ENCODE assay signal across 16 cellular contexts in genomic region chr15:57382222-57382621, GRCh38. TPM values are rescaled to one million over a fixed set of nuclear protein-coding genes. Genes with fewer than 3 reads are reported as not detected.
A peak's percentile ranks its signal among the peaks of the same experiment; 100 is the strongest.
DNase-seq lines count a peak whose midpoint lies in the region; ATAC-seq, FAIRE-seq and TF ChIP-seq lines count a peak whose summit lies in the region.
"Had no signal": no experiment of that assay in that cellular context is flagged by ENCODE, and none has a peak within 500 bp of the region (broad histone marks: within the 10 kb centered on the region; RNA-seq: fewer than 3 reads in every experiment).

No MANE protein-coding gene starts in this region.

- no peak overlapping the region for H3K4ac ChIP-seq in H1 (replicated peaks; ENCODE audit: insufficient read length, low read depth, low read length)

- intact Hi-C loops in left ventricle myocardium superior (cut with micrococcal nuclease): no loop called here
- intact Hi-C loops in Right ventricle myocardium superior (cut with DNase I): no loop called here

- no peak overlapping the region for H3K18ac ChIP-seq in H1 (ENCODE audit: extremely low read depth, low read length)

- H3K23ac ChIP-seq in H1 (ENCODE audit: insufficient read length): no peak overlapping the region

- TF ChIP-seq EP300 in H1 (IDR thresholded peaks at IDR 0.05; ENCODE audit: borderline replicate concordance in 1 of 2, low read depth in 2 of 2, low read length in 2 of 2): no peak

- no peak for TF ChIP-seq CTCF in H1 (IDR thresholded peaks at IDR 0.05; ENCODE audit: control extremely low read depth in 1 of 3, insufficient read depth in 1 of 3, low read depth in 1 of 3, low read length in 3 of 3)

- no peak overlapping the region for H4K8ac ChIP-seq in H1 (ENCODE audit: extremely low read depth, insufficient read depth, low read length)

- no peak overlapping the region for H2BK15ac ChIP-seq in H1 (ENCODE audit: low read length)

- H2AK5ac ChIP-seq in H1 (ENCODE audit: low read depth, low read length): no peak overlapping the region

- H3K4me3 ChIP-seq in H1 (ENCODE audit: extremely low read depth in 1 of 4, insufficient read depth in 2 of 4, low read depth in 3 of 4, low read length in 4 of 4): no peak overlapping the region

- H2BK120ac ChIP-seq in H1 (replicated peaks; ENCODE audit: low read depth, low read length): no peak overlapping the region

- H3K4me1 ChIP-seq in H1 (replicated peaks in 1 of 4; ENCODE audit: control insufficient read depth in 3 of 4, insufficient read depth in 4 of 4, low read length in 3 of 4): peaks cover 17 to 42% (median 31%) of the 10 kb centered on the region in 4 experiments

- no peaks in the 10 kb centered on the region for H4K20me1 ChIP-seq in H1 (replicated peaks in 1 of 2; ENCODE audit: control insufficient read depth in 1 of 2, insufficient read depth in 2 of 2, low read length in 2 of 2)

- no peaks in the 10 kb centered on the region for H3K9me3 ChIP-seq in H1 (ENCODE audit: insufficient read depth in 2 of 2, low read depth in 1 of 2, low read length in 1 of 2)

- H4K91ac ChIP-seq in H1 (replicated peaks; ENCODE audit: insufficient read length, low read length): no peak overlapping the region

- no peak for TF ChIP-seq POLR2A in H1 (IDR thresholded peaks at IDR 0.05; ENCODE audit: control extremely low read depth in 1 of 2, low read depth in 2 of 2, low read length in 2 of 2)

- peak; percentile 11 for ATAC-seq in left ventricle myocardium superior
- ATAC-seq in Right ventricle myocardium superior (ENCODE audit: poor library complexity): no peak
- ATAC-seq in GM21786 (IDR thresholded peaks at IDR 0.05; ENCODE audit: unreplicated experiment): no peak
- no peak for ATAC-seq in GM21529 (IDR thresholded peaks at IDR 0.05; ENCODE audit: unreplicated experiment)
- ATAC-seq: activated T-helper 17 cell treated with anti-CD3 and anti-CD28 coated beads, Interleukin-2, amount 50 U/mL, for 72 hours; effector memory CD8-positive, alpha-beta T cell had no signal

- H3K36me3 ChIP-seq in H1 (ENCODE audit: control insufficient read depth in 2 of 4, insufficient read depth in 4 of 4, low read length in 3 of 4): no peaks in the 10 kb centered on the region

- no peak overlapping the region for H4K5ac ChIP-seq in H1 (ENCODE audit: insufficient read length, low read depth, low read length)

- no peak overlapping the region for H3K4me2 ChIP-seq in H1 (ENCODE audit: insufficient read depth in 1 of 2, low read depth in 2 of 2, low read length in 2 of 2)

- POLR2A ChIA-PET in H1 (lab: Charles Lee; ENCODE audit: partially characterized antibody): interaction anchor here (1.3 kb wide), 1 partner anchor 9 kb away, joined by 5 read pairs; no protein-coding TSS in a partner anchor

- H2BK12ac ChIP-seq in H1 (ENCODE audit: low read depth, low read length): no peak overlapping the region

- H3K27me3 ChIP-seq in H1 (replicated peaks in 1 of 4; ENCODE audit: control insufficient read depth in 3 of 4, extremely low read depth in 1 of 4, insufficient read depth in 3 of 4, low read length in 3 of 4): peaks cover 0 to 2% (median under 1%) of the 10 kb centered on the region in 4 experiments; a peak in 1 of 7 replicates

- TF ChIP-seq RAD21 in H1 (IDR thresholded peaks at IDR 0.05 in 1 of 2, conservative IDR thresholded peaks at IDR 0.05 in 1 of 2; ENCODE audit: low read depth in 2 of 2, low read length in 2 of 2): no peak

- H3K23me2 ChIP-seq in H1 (ENCODE audit: low read depth, low read length): peaks cover 6% of the 10 kb centered on the region; the same call in 1 of the 2 replicates

- H3K56ac ChIP-seq in H1 (replicated peaks; ENCODE audit: insufficient read length, low read depth, low read length): no peak overlapping the region

- no peak overlapping the region for H2AFZ ChIP-seq in H1 (ENCODE audit: low read length)

- no peak for DNase-seq in left ventricle myocardium superior
- DNase-seq in Right ventricle myocardium superior: no peak
- DNase-seq in H1 (ENCODE audit: low read depth in 1 of 2, low spot score in 2 of 2): no peak
- DNase-seq in midbrain (lab: John Stamatoyannopoulos, UW): peak; percentile 7
- no peak for DNase-seq in NCI-H446 treated with DMSO at 0.1 percent for 48 hours (lab: John Stamatoyannopoulos, UW)
- no peak for DNase-seq in NCI-H446 (lab: John Stamatoyannopoulos, UW)
- DNase-seq: activated CD4-positive, alpha-beta T cell treated with anti-CD3 and anti-CD28 coated beads, Interleukin-2, amount 50 U/mL, for 1 hour; effector memory CD8-positive, alpha-beta T cell; KBM-7; left cardiac atrium; NCI-H1694; T-helper 2 cell had no signal

- WGBS in H1 (ENCODE audit: extremely low coverage in 1 of 2, insufficient coverage in 1 of 2, insufficient read length in 1 of 2, insufficient replicate concordance in 2 of 2, low coverage in 1 of 2, low lambda C conversion rate in 2 of 2, missing lambda C conversion rate in 1 of 2), 2 experiments: 69% methylated on average over 7 of the region's 7 CpGs; no CpG with 5 or more reads in 1 of the 2 experiments

- no peak overlapping the region for H3K27ac ChIP-seq in H1 (ENCODE audit: low read depth, low read length)

- H3K14ac ChIP-seq in H1 (ENCODE audit: insufficient read length): no peak overlapping the region

- H3K79me1 ChIP-seq in H1 (ENCODE audit: low read depth, low read length): peaks cover 13% of the 10 kb centered on the region

- CTCF ChIA-PET in H1 (lab: Charles Lee; ENCODE audit: partially characterized antibody): interaction anchor here (0.6 to 1.8 kb wide), 8 partner anchors 10 to 475 kb away, joined by 3 to 8 read pairs (median 4); no protein-coding TSS in a partner anchor

- no peak overlapping the region for H3K9ac ChIP-seq in H1 (replicated peaks in 1 of 4; ENCODE audit: extremely low read depth in 1 of 4, low read depth in 3 of 4, low read length in 3 of 4)

- H2BK5ac ChIP-seq in H1 (ENCODE audit: low read depth, low read length): no peak overlapping the region; the same call in 1 of the 2 replicates

- H3K79me2 ChIP-seq in H1 (ENCODE audit: control insufficient read depth in 1 of 2, insufficient read depth in 2 of 2, low read length in 2 of 2): peaks cover 0 to 74% of the 10 kb centered on the region in 2 experiments; a peak in 2 of 4 replicates

- FAIRE-seq in H1 (lab: Jason Lieb, UNC): no peak
- FAIRE-seq: astrocyte had no signal

- 0 out of 2 replicates have a peak overlapping the region, but pooled peaks have one; percentile 36 for H2BK20ac ChIP-seq in H1 (ENCODE audit: low read length)

TF ChIP-seq in H1, 55 proteins besides CTCF, POLR2A, EP300 and RAD21:
- TF ChIP-seq FOSL1 (IDR thresholded peaks at IDR 0.05; ENCODE audit: insufficient read depth, low read depth, low read length) (no peak), SP2 (IDR thresholded peaks at IDR 0.05; ENCODE audit: low read length) (no peak), GABPA (IDR thresholded peaks at IDR 0.05; ENCODE audit: borderline replicate concordance, insufficient read depth, low read length) (no peak), ASH2L (IDR thresholded peaks at IDR 0.05; ENCODE audit: low read length) (no peak), PHF8 (conservative IDR thresholded peaks at IDR 0.05; ENCODE audit: low read depth, low read length) (no peak), TAF7 (optimal IDR thresholded peaks at IDR 0.05; ENCODE audit: borderline replicate concordance, low read depth, low read length) (no peak), RBBP5 (IDR thresholded peaks at IDR 0.05; ENCODE audit: borderline replicate concordance, low read depth, low read length) (no peak), CBX5 (IDR thresholded peaks at IDR 0.05; ENCODE audit: low read depth, low read length) (no peak), YY1 (IDR thresholded peaks at IDR 0.05; ENCODE audit: low read depth, low read length) (no peak)

RNA-seq across cellular contexts. Expression of gene CGNL1, which starts 5.9 kb away (rescaled TPM):
- total RNA-seq in left ventricle myocardium superior (15.2 TPM), Right ventricle myocardium superior (11.2 TPM)
- total RNA-seq in H1 (2021; fragmentation: NEBNext Ultra II Directional; extraction: Animal tissue kit (Norgen Biotek cat#: 25700)): 72.7 and 75.6 TPM in 2 replicates
- polyA plus RNA-seq in H1 (2011; rRNA removed): 20.4 and 21.8 TPM in 2 replicates
- 26.8 TPM for polyA plus RNA-seq in H1 (2011; cell fraction: cytosol; rRNA removed)
- polyA plus RNA-seq in H1 (2011; cell fraction: nucleus; rRNA removed): 42.9 TPM
- 52.8 to 62.1 TPM (median 54.3 TPM) in 4 replicates for polyA plus RNA-seq in H1 (2012, experiment 1 of 2)
- 4.5 TPM for polyA plus RNA-seq in H1 (2012, experiment 2 of 2)
- polyA plus RNA-seq in H1 (2013, experiment 1 of 2): 23.5 TPM
- polyA plus RNA-seq in H1 (2013, experiment 2 of 2): 21.9 TPM
- polyA minus RNA-seq in H1 (2011; rRNA and poly(A)+ RNA removed): 52.9 and 54.8 TPM in 2 replicates
- polyA minus RNA-seq in H1 (2011; cell fraction: cytosol; rRNA and poly(A)+ RNA removed): 43.2 TPM
- polyA minus RNA-seq in H1 (2011; cell fraction: nucleus; rRNA and poly(A)+ RNA removed): 56.4 TPM
- total RNA-seq: activated T-helper 17 cell treated with anti-CD3 and anti-CD28 coated beads, Interleukin-2, amount 50 U/mL, for 72 hours had no signal
